In the genomic region with DNA sequence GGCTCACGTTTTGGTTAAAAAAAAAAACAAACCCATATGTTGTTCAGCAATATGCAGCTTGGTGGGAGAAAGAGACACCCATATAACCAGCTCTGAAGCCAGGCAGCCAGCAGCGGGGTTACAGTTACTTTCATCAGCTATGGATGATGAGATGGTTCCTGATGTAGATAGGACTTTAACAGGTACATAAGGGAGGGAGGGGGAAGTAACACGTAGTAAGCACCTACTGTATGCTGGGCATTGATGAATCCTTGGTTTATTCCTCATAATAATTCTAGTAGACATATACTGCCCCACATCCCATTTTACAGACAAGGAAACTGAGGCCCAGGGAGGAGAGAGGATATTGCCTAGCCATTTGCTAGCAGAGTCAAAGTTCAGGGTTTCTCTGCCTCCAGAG, we compare ENCODE assay signal across 20 cellular contexts. TPM values are rescaled to one million over a fixed set of nuclear protein-coding genes. Genes with fewer than 3 reads are reported as not detected.
DNase-seq lines count a peak whose midpoint lies in the region; ATAC-seq and TF ChIP-seq lines count a peak whose summit lies in the region.
"Had no signal": no experiment of that assay in that cellular context is flagged by ENCODE, and none has a peak within 500 bp of the region (broad histone marks: within the 10 kb centered on the region; RNA-seq: fewer than 3 reads in every experiment).

No MANE protein-coding gene starts in this region.

- H3K36me3 ChIP-seq in left lung (no peaks in the 10 kb centered on the region), stomach smooth muscle (ENCODE audit: control insufficient read depth in 2 of 2, insufficient read depth in 2 of 2, low read length in 2 of 2) (no peaks in the 10 kb centered on the region)
- H3K36me3 ChIP-seq: BLaER1, right atrium auricular region, SJSA1 had no signal

- intact Hi-C loops in left lung (cut with DNase I), result no loop called here

- peaks cover 9% of the 10 kb centered on the region for H3K36me3 Mint-ChIP-seq in brain

- peaks cover 40% of the 10 kb centered on the region for H3K4me1 Mint-ChIP-seq in brain
- H3K4me1 Mint-ChIP-seq: activated CD4-positive, alpha-beta memory T cell treated with anti-CD3 and anti-CD28 coated beads, Interleukin-2, amount 10 ng/mL, durations not matched to agents 7 days and 5 days; stimulated activated naive B cell treated with anti-CD40 and anti-IgM and Interleukin-4, amounts not matched to agents 10 μg/mL and 1 μg/mL and 100 μg/mL, for 72 hours had no signal

- peak overlapping the region in 4 of 5 experiments; percentile 86 to 93 (median 91) for H3K27ac Mint-ChIP-seq in brain
- H3K27ac Mint-ChIP-seq: activated CD4-positive, alpha-beta memory T cell treated with anti-CD3 and anti-CD28 coated beads, Interleukin-2, amount 10 ng/mL, durations not matched to agents 7 days and 5 days; stimulated activated naive B cell treated with anti-CD40 and anti-IgM and Interleukin-4, amounts not matched to agents 10 μg/mL and 1 μg/mL and 100 μg/mL, for 72 hours; WTC11 had no signal

- no peak overlapping the region for H3K4me3 ChIP-seq in left lung
- H3K4me3 ChIP-seq in stomach smooth muscle (ENCODE audit: low read length in 2 of 2), result no peak overlapping the region
- H3K4me3 ChIP-seq: BLaER1, right atrium auricular region, SJSA1 had no signal

- TF ChIP-seq CTCF in brain (conservative IDR thresholded peaks at IDR 0.05) (no peak), left lung (IDR thresholded peaks at IDR 0.05) (no peak)

- H3K27me3 ChIP-seq in left lung (no peaks in the 10 kb centered on the region), stomach smooth muscle (ENCODE audit: control insufficient read depth in 1 of 2, insufficient read depth in 2 of 2, low read length in 2 of 2) (no peaks in the 10 kb centered on the region)
- H3K27me3 ChIP-seq: BLaER1, right atrium auricular region, SJSA1 had no signal

- DNase-seq in NCI-H2171 treated with DMSO at 0.1 percent for 48 hours (lab: John Stamatoyannopoulos, UW), result peak; percentile 64
- DNase-seq in left lung, result no peak
- DNase-seq in ACHN, result no peak
- no peak for DNase-seq in NCI-H1105 (lab: John Stamatoyannopoulos, UW)
- DNase-seq: activated CD4-positive, alpha-beta memory T cell treated with anti-CD3 and anti-CD28 coated beads, Interleukin-2, amount 10 ng/mL, durations not matched to agents 7 days and 5 days; activated naive CD4-positive, alpha-beta T cell treated with Interleukin-2 at 50 U/mL for 16 hours; activated T-cell treated with anti-CD3 and anti-CD28 coated beads, Interleukin-2, amount 50 U/mL, for 1 hour; Karpas-422; NCI-H1092; NCI-H2107; NCI-H69; stimulated activated naive B cell treated with anti-CD40 and anti-IgM and Interleukin-4, amounts not matched to agents 10 μg/mL and 1 μg/mL and 100 μg/mL, for 72 hours had no signal

- H3K9me3 ChIP-seq in left lung (peaks cover 0 to 5% of the 10 kb centered on the region in 2 donors), stomach smooth muscle (ENCODE audit: control insufficient read depth in 2 of 2, low read length in 2 of 2) (peaks cover 0 to 5% of the 10 kb centered on the region in 2 donors)

- H3K4me3 Mint-ChIP-seq in brain, result peak overlapping the region in 1 of 5 experiments; percentile 19
- H3K4me3 Mint-ChIP-seq: activated CD4-positive, alpha-beta memory T cell treated with anti-CD3 and anti-CD28 coated beads, Interleukin-2, amount 10 ng/mL, durations not matched to agents 7 days and 5 days; stimulated activated naive B cell treated with anti-CD40 and anti-IgM and Interleukin-4, amounts not matched to agents 10 μg/mL and 1 μg/mL and 100 μg/mL, for 72 hours; WTC11 had no signal

- peaks cover 0 to 19% (median 12%) of the 10 kb centered on the region in 5 experiments for H3K9me3 Mint-ChIP-seq in brain

- H3K27me3 Mint-ChIP-seq in brain, result no peaks in the 10 kb centered on the region

- H3K4me1 ChIP-seq in left lung, result peaks cover 4 to 10% of the 10 kb centered on the region in 2 donors
- peaks cover 13% of the 10 kb centered on the region for H3K4me1 ChIP-seq in stomach smooth muscle (ENCODE audit: control insufficient read depth, insufficient read depth, low read length)
- H3K4me1 ChIP-seq: BLaER1, right atrium auricular region had no signal

- H3K27ac ChIP-seq in left lung, result peak overlapping the region; percentile 2 to 39
- peak overlapping the region; percentile 46 for H3K27ac ChIP-seq in stomach smooth muscle (ENCODE audit: low read length)
- H3K27ac ChIP-seq: BLaER1, right atrium auricular region had no signal

- no peak overlapping the region for H3K9ac ChIP-seq in stomach smooth muscle (ENCODE audit: low read length in 2 of 2)
- H3K9ac ChIP-seq: BLaER1 had no signal

- ATAC-seq in left lung (no peak), GM21619 (IDR thresholded peaks at IDR 0.05; ENCODE audit: unreplicated experiment) (no peak)
- ATAC-seq: stimulated activated naive B cell treated with anti-CD40 and anti-IgM and Interleukin-4, amounts not matched to agents 10 μg/mL and 1 μg/mL and 100 μg/mL, for 72 hours; WTC11 had no signal

- in situ Hi-C loops in ACHN (cut with HindIII; ENCODE audit: low pct_ligation_motif_present, low pct_unique_long_range_greater_than_20kb, low sequenced_read_pairs), result no loop called here

RNA-seq across cellular contexts. Expression of gene SLC1A7, which starts 2.0 kb away (rescaled TPM):
- polyA plus RNA-seq in brain (ENCODE audit: insufficient read depth, low read depth, low replicate concordance), result 0.17 TPM
- 1 to 10 TPM in 1 of 2 donors, under 1 TPM in 1; 0.44 to 1.2 TPM for total RNA-seq in left lung
- total RNA-seq: activated CD4-positive, alpha-beta memory T cell treated with anti-CD3 and anti-CD28 coated beads, Interleukin-2, amount 10 ng/mL, durations not matched to agents 7 days and 5 days; T-helper 2 cell treated with Interferon-gamma antibody and Interleukin-4, amounts not matched to agents 100 ng/mL and 5 ng/mL, for 36 hours; WTC11 had no signal

RNA-seq across cellular contexts. Expression of gene CPT2, which starts 56.2 kb away (rescaled TPM):
- polyA plus RNA-seq in brain (ENCODE audit: insufficient read depth, low read depth, low replicate concordance), result 21.5 TPM
- 10 to 100 TPM; 19.1 to 31.4 TPM for total RNA-seq in left lung
